8 cellular contexts compared by ENCODE assay signal in genomic region chr6:131951576-131952230, GRCh38. TPM values are rescaled to one million over a fixed set of nuclear protein-coding genes. Genes with fewer than 3 reads are reported as not detected.
A peak's percentile ranks its signal among the peaks of the same experiment; 100 is the strongest.
DNase-seq lines count a peak whose midpoint lies in the region; ATAC-seq and TF ChIP-seq lines count a peak whose summit lies in the region.

No MANE protein-coding gene starts in this region.

- no peak for TF ChIP-seq CTCF in spleen (IDR thresholded peaks at IDR 0.05 in 8 of 11, conservative IDR thresholded peaks at IDR 0.05 in 3 of 11)

- ATAC-seq in activated naive CD8-positive, alpha-beta T cell treated with anti-CD3 and anti-CD28 coated beads, Interleukin-2, amount 10 ng/mL, durations not matched to agents 7 days and 5 days (ENCODE audit: low read depth) = no peak
- no peak for ATAC-seq in GM18511 (IDR thresholded peaks at IDR 0.05; ENCODE audit: unreplicated experiment)

- peak overlapping the region; percentile 48 to 82 (median 60) for H3K4me3 ChIP-seq in spleen

- peaks cover 0 to 12% (median 0%) of the 10 kb centered on the region in 6 donors for H3K36me3 ChIP-seq in spleen

- peaks cover 5 to 45% (median 14%) of the 10 kb centered on the region in 6 donors for H3K4me1 ChIP-seq in spleen

- no peaks in the 10 kb centered on the region for H3K36me3 Mint-ChIP-seq in activated naive CD8-positive, alpha-beta T cell treated with anti-CD3 and anti-CD28 coated beads, Interleukin-2, amount 10 ng/mL, durations not matched to agents 7 days and 5 days
- no peaks in the 10 kb centered on the region for H3K36me3 Mint-ChIP-seq in immature natural killer cell

- peaks cover 0 to 54% (median 12%) of the 10 kb centered on the region in 7 donors for H3K27me3 ChIP-seq in spleen (replicated peaks in 1 of 7)

- no peak overlapping the region for H3K27ac Mint-ChIP-seq in activated naive CD8-positive, alpha-beta T cell treated with anti-CD3 and anti-CD28 coated beads, Interleukin-2, amount 10 ng/mL, durations not matched to agents 7 days and 5 days
- H3K27ac Mint-ChIP-seq in immature natural killer cell = no peak overlapping the region

- no peak for TF ChIP-seq POLR2A in spleen (IDR thresholded peaks at IDR 0.05)

- no peaks in the 10 kb centered on the region for H3K9me3 Mint-ChIP-seq in activated naive CD8-positive, alpha-beta T cell treated with anti-CD3 and anti-CD28 coated beads, Interleukin-2, amount 10 ng/mL, durations not matched to agents 7 days and 5 days
- no peaks in the 10 kb centered on the region for H3K9me3 Mint-ChIP-seq in immature natural killer cell

- H3K27ac ChIP-seq in spleen = peak overlapping the region in 7 of 8 donors; percentile 75 to 92 (median 88)

- peaks cover 5% of the 10 kb centered on the region for H3K4me1 Mint-ChIP-seq in activated naive CD8-positive, alpha-beta T cell treated with anti-CD3 and anti-CD28 coated beads, Interleukin-2, amount 10 ng/mL, durations not matched to agents 7 days and 5 days
- H3K4me1 Mint-ChIP-seq in immature natural killer cell = peaks cover 10 to 21% of the 10 kb centered on the region in 2 donors

- peaks cover 71% of the 10 kb centered on the region for H3K27me3 Mint-ChIP-seq in activated naive CD8-positive, alpha-beta T cell treated with anti-CD3 and anti-CD28 coated beads, Interleukin-2, amount 10 ng/mL, durations not matched to agents 7 days and 5 days
- peaks cover 11 to 28% (median 16%) of the 10 kb centered on the region in 3 donors for H3K27me3 Mint-ChIP-seq in immature natural killer cell (ENCODE audit: low read depth in 3 of 3)

- intact Hi-C loops in spleen (cut with DNase I; ENCODE audit: low total_unique reads) = no loop called here

- WGBS in spleen, 5 donors = 33 to 50% (median 45%) methylated on average over 8 of the region's 8 CpGs

- DNase-seq in HCEC 1CT = peak; percentile 26
- no peak for DNase-seq in activated naive CD8-positive, alpha-beta T cell treated with anti-CD3 and anti-CD28 coated beads, Interleukin-2, amount 10 ng/mL, durations not matched to agents 7 days and 5 days
- no peak for DNase-seq in immature natural killer cell
- no peak for DNase-seq in spleen
- no peak for DNase-seq in GOT3 (lab: John Stamatoyannopoulos, UW)
- DNase-seq in CD1c-positive myeloid dendritic cell (ENCODE audit: extremely low spot score) = no peak
- DNase-seq in mucosa of gallbladder (ENCODE audit: low spot score) = no peak

- H3K9me3 ChIP-seq in spleen = no peaks in the 10 kb centered on the region

- peak overlapping the region; percentile 7 for H3K4me3 Mint-ChIP-seq in activated naive CD8-positive, alpha-beta T cell treated with anti-CD3 and anti-CD28 coated beads, Interleukin-2, amount 10 ng/mL, durations not matched to agents 7 days and 5 days
- H3K4me3 Mint-ChIP-seq in immature natural killer cell = peak overlapping the region; percentile 26 to 79 (median 69)

- POLR2A ChIA-PET in activated naive CD8-positive, alpha-beta T cell treated with anti-CD3 and anti-CD28 coated beads, Interleukin-2, amount 10 ng/mL, durations not matched to agents 7 days and 5 days (lab: Charles Lee) = no interaction called here

RNA-seq across cellular contexts. Expression of gene CCN2, which starts 0.5 kb away (rescaled TPM):
- not detected for total RNA-seq in activated naive CD8-positive, alpha-beta T cell treated with anti-CD3 and anti-CD28 coated beads, Interleukin-2, amount 10 ng/mL, durations not matched to agents 7 days and 5 days
- polyA plus RNA-seq in immature natural killer cell (not detected), spleen (100 to 1,000 TPM in 1 of 3 donors, 10 to 100 TPM in 2; 20.6 to 115 (median 74.2) TPM)
- total RNA-seq in spleen (100 to 1,000 TPM; 253 to 556 (median 319) TPM), mucosa of gallbladder (315 TPM)

Comparison
In these comparisons a context has a peak if more than half of its experiments do, and no peak if none do; other contexts are left out.
1. RNA of gene CCN2, which starts 0.5 kb away (total RNA-seq): 253 to 556 TPM in spleen and 315 TPM in mucosa of gallbladder (single experiment); not detected in activated naive CD8-positive, alpha-beta T cell treated with anti-CD3 and anti-CD28 coated beads, Interleukin-2, amount 10 ng/mL, durations not matched to agents 7 days and 5 days; every median in the first group is over 100 times any median in the second.